8 cellular contexts compared by ENCODE assay signal in genomic region chr5:80091792-80092192, GRCh38. TPM values are rescaled to one million over a fixed set of nuclear protein-coding genes. Genes with fewer than 3 reads are reported as not detected.
A peak's percentile ranks its signal among the peaks of the same experiment; 100 is the strongest.
DNase-seq lines count a peak whose midpoint lies in the region; FAIRE-seq and TF ChIP-seq lines count a peak whose summit lies in the region.
"Not testable (repeated sequence)": the region's sequence is repeated elsewhere in the genome, so short reads cannot be mapped to it uniquely, and the experiment has no call there.

No MANE protein-coding gene starts in this region.

- FAIRE-seq in urothelium cell line (lab: Jason Lieb, UNC), result not testable (repeated sequence)

- H3K36me3 Mint-ChIP-seq in activated CD4-positive, alpha-beta T cell treated with anti-CD3 and anti-CD28 coated beads, Interleukin-2, amount 10 ng/mL, durations not matched to agents 7 days and 5 days (ENCODE audit: low read depth), result peaks cover 12% of the 10 kb centered on the region
- H3K36me3 Mint-ChIP-seq in osteocyte (ENCODE audit: unreplicated experiment), result not testable (repeated sequence)

- peak overlapping the region in 1 of 2 donors; percentile 26 for H3K4me3 ChIP-seq in right atrium auricular region

- H3K27me3 ChIP-seq in right atrium auricular region, result not testable (repeated sequence)

- H3K4me3 Mint-ChIP-seq in activated CD4-positive, alpha-beta T cell treated with anti-CD3 and anti-CD28 coated beads, Interleukin-2, amount 10 ng/mL, durations not matched to agents 7 days and 5 days; osteocyte (ENCODE audit: unreplicated experiment): not testable (repeated sequence)

- H3K4me1 Mint-ChIP-seq in activated CD4-positive, alpha-beta T cell treated with anti-CD3 and anti-CD28 coated beads, Interleukin-2, amount 10 ng/mL, durations not matched to agents 7 days and 5 days, result peaks cover 28% of the 10 kb centered on the region
- H3K4me1 Mint-ChIP-seq in osteocyte (ENCODE audit: unreplicated experiment), result peaks cover 11% of the 10 kb centered on the region

- peak; percentile 62 for DNase-seq in EL
- DNase-seq in LHCN-M2 (ENCODE audit: low read depth), result peak; percentile 54
- DNase-seq in NOMO-1 treated with DMSO at 0.1 percent for 48 hours (lab: John Stamatoyannopoulos, UW; ENCODE audit: unreplicated experiment), result peak; percentile 71
- DNase-seq in activated CD4-positive, alpha-beta T cell treated with anti-CD3 and anti-CD28 coated beads, Interleukin-2, amount 10 ng/mL, durations not matched to agents 7 days and 5 days, result peak; percentile 61
- DNase-seq in cerebellar cortex (ENCODE audit: low spot score), result peak; percentile 56
- not testable (repeated sequence) for DNase-seq in right atrium auricular region (ENCODE audit: low spot score); osteocyte (ENCODE audit: extremely low spot score, unreplicated experiment)
- peak; percentile 55 for DNase-seq in urothelium cell line (ENCODE audit: low spot score)

- POLR2A ChIA-PET in activated CD4-positive, alpha-beta T cell treated with anti-CD3 and anti-CD28 coated beads, Interleukin-2, amount 10 ng/mL, durations not matched to agents 7 days and 5 days (lab: Charles Lee), result interaction anchor here (1.0 kb wide), 1 partner anchor 44 kb away, joined by 3 read pairs; no protein-coding TSS in a partner anchor

- not testable (repeated sequence) for H3K27me3 Mint-ChIP-seq in activated CD4-positive, alpha-beta T cell treated with anti-CD3 and anti-CD28 coated beads, Interleukin-2, amount 10 ng/mL, durations not matched to agents 7 days and 5 days
- H3K27me3 Mint-ChIP-seq in osteocyte (ENCODE audit: unreplicated experiment), result peaks cover 17% of the 10 kb centered on the region

- CTCF ChIA-PET in activated CD4-positive, alpha-beta T cell treated with anti-CD3 and anti-CD28 coated beads, Interleukin-2, amount 10 ng/mL, durations not matched to agents 7 days and 5 days (lab: Charles Lee), result interaction anchor here (0.7 to 6.3 kb wide), 16 partner anchors 8 to 244 kb away, joined by 3 to 67 read pairs (median 4); partner anchors contain the start of gene SERINC5

- not testable (repeated sequence) for H3K36me3 ChIP-seq in right atrium auricular region

- H3K27ac ChIP-seq in right atrium auricular region, result not testable (repeated sequence)

- TF ChIP-seq CTCF in right atrium auricular region (IDR thresholded peaks at IDR 0.05) (peak; percentile 64 to 83), osteocyte (IDR thresholded peaks at IDR 0.05) (peak; percentile 84)

- not testable (repeated sequence) for H3K9me3 Mint-ChIP-seq in activated CD4-positive, alpha-beta T cell treated with anti-CD3 and anti-CD28 coated beads, Interleukin-2, amount 10 ng/mL, durations not matched to agents 7 days and 5 days; osteocyte (ENCODE audit: unreplicated experiment)

- not testable (repeated sequence) for H3K9me3 ChIP-seq in right atrium auricular region

- peak overlapping the region; percentile 83 for H3K27ac Mint-ChIP-seq in activated CD4-positive, alpha-beta T cell treated with anti-CD3 and anti-CD28 coated beads, Interleukin-2, amount 10 ng/mL, durations not matched to agents 7 days and 5 days
- H3K27ac Mint-ChIP-seq in osteocyte (ENCODE audit: unreplicated experiment), result not testable (repeated sequence)

- not testable (repeated sequence) for H3K4me1 ChIP-seq in right atrium auricular region

RNA-seq across cellular contexts. Expression of gene THBS4, which starts 56.6 kb away (rescaled TPM):
- total RNA-seq in LHCN-M2 (2014; rRNA removed), result 0.11 and 0.38 TPM in 2 replicates
- polyA plus RNA-seq in LHCN-M2 (2012), result 0.50 TPM
- total RNA-seq in activated CD4-positive, alpha-beta T cell treated with anti-CD3 and anti-CD28 coated beads, Interleukin-2, amount 10 ng/mL, durations not matched to agents 7 days and 5 days, result under 1 TPM; 0.64 to 0.85 TPM
- total RNA-seq in right atrium auricular region, result 10 to 100 TPM in 1 of 2 donors, 1 to 10 TPM in 1; 8.5 to 91.5 TPM
- total RNA-seq in osteocyte, result 1.4 and 1.5 TPM in 2 replicates
